30 cellular contexts compared by ENCODE assay signal in the genomic region with DNA sequence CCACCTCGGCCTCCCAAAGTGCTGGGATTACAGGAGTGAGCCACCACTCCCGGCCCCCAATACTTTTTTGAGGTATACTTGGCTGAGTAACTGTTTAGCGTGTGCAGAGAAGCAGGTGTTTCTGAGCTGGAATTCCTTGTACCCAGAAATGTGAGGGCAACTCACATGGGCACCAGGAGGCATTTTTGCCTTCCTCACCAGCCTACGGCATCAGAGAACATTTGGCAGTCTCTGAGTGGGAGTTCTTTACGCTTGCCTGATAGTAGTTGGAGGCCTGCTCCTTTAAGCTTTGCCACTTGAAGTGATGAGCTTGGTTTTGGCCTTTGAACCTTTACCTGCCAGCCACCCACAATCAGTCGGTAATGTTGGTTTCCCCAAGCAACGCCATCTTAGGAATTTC. TPM values are rescaled to one million over a fixed set of nuclear protein-coding genes. Genes with fewer than 3 reads are reported as not detected.
DNase-seq lines count a peak whose midpoint lies in the region; TF ChIP-seq lines count a peak whose summit lies in the region.
"Had no signal": no experiment of that assay in that cellular context is flagged by ENCODE, and none has a peak within 500 bp of the region (broad histone marks: within the 10 kb centered on the region; RNA-seq: fewer than 3 reads in every experiment).

No MANE protein-coding gene starts in this region.

- H3K4me1 Mint-ChIP-seq in chondrocyte (ENCODE audit: low read depth), result peaks cover 37% of the 10 kb centered on the region

- H3K36me3 ChIP-seq in muscle layer of duodenum (ENCODE audit: control insufficient read depth in 1 of 2, insufficient read depth in 2 of 2, low read length in 2 of 2) (no peaks in the 10 kb centered on the region), subcutaneous abdominal adipose tissue (ENCODE audit: control insufficient read depth in 5 of 5, insufficient read depth in 5 of 5, low read length in 5 of 5) (no peaks in the 10 kb centered on the region), breast epithelium (no peaks in the 10 kb centered on the region)
- H3K36me3 ChIP-seq: Peyer's patch had no signal

- H3K4me3 Mint-ChIP-seq in chondrocyte (ENCODE audit: unreplicated experiment), result no peak overlapping the region
- H3K4me3 Mint-ChIP-seq: activated naive CD8-positive, alpha-beta T cell; HFFc6 had no signal

- TF ChIP-seq CTCF in chondrocyte (IDR thresholded peaks at IDR 0.05) (no peak), breast epithelium (IDR thresholded peaks at IDR 0.05) (no peak)

- peak overlapping the region; percentile 19 for H3K27ac ChIP-seq in muscle layer of duodenum (ENCODE audit: low read length)
- peak overlapping the region; percentile 74 for H3K27ac ChIP-seq in subcutaneous abdominal adipose tissue (ENCODE audit: low read depth, low read length)
- H3K27ac ChIP-seq in breast epithelium, result no peak overlapping the region
- H3K27ac ChIP-seq: C4-2B, VCaP had no signal

- H3K27me3 ChIP-seq in muscle layer of duodenum (ENCODE audit: low read depth, low read length) (no peaks in the 10 kb centered on the region), subcutaneous abdominal adipose tissue (ENCODE audit: control insufficient read depth in 5 of 5, insufficient read depth in 4 of 5, low read length in 5 of 5) (no peaks in the 10 kb centered on the region), breast epithelium (no peaks in the 10 kb centered on the region)
- H3K27me3 ChIP-seq: Peyer's patch had no signal

- H3K27me3 Mint-ChIP-seq in chondrocyte (ENCODE audit: low read depth), result no peaks in the 10 kb centered on the region

- intact Hi-C loops in breast epithelium (cut with DNase I; ENCODE audit: low total_unique reads), result no loop called here

- no peak for TF ChIP-seq POLR2A in breast epithelium (IDR thresholded peaks at IDR 0.05)

- H3K9me3 Mint-ChIP-seq in chondrocyte (ENCODE audit: low read depth), result no peaks in the 10 kb centered on the region
- H3K9me3 Mint-ChIP-seq: HFFc6 had no signal

- DNase-seq in NCI-H510A treated with DMSO at 0.1 percent for 48 hours (lab: John Stamatoyannopoulos, UW), result peak; percentile 40
- DNase-seq in NCI-H510A (lab: John Stamatoyannopoulos, UW), result no peak
- no peak for DNase-seq in chondrocyte (ENCODE audit: low spot score)
- no peak for DNase-seq in DMS153 (lab: John Stamatoyannopoulos, UW)
- no peak for DNase-seq in activated naive CD4-positive, alpha-beta T cell treated with Interleukin-2 at 50 U/mL for 16 hours
- DNase-seq in breast epithelium (ENCODE audit: low spot score in 2 of 2), result no peak
- DNase-seq: 8988T; activated CD4-positive, alpha-beta T cell treated with anti-CD3 and anti-CD28 coated beads for 48 hours; activated effector memory CD4-positive, alpha-beta T cell treated with Interleukin-2 at 50 U/mL for 16 hours; COR-L47; DMS79; effector CD8-positive, alpha-beta T cell; HFFc6; NCI-H146; NCI-H774; Peyer's patch; right cardiac atrium; SIG-M5; stimulated activated CD4-positive, alpha-beta T cell treated with anti-CD3 and anti-CD28 coated beads, Interleukin-12 subunit alpha, Interleukin-12 subunit beta, amount 100 ng/mL, for 4 hours; stimulated activated CD4-positive, alpha-beta T cell treated with anti-CD3 and anti-CD28 coated beads, Interleukin-4, amount 100 ng/mL, for 1 hour; SW 1271; T1000; trophoblast cell had no signal

- H3K4me3 ChIP-seq in muscle layer of duodenum (ENCODE audit: low read depth in 1 of 2, low read length in 2 of 2) (no peak overlapping the region), subcutaneous abdominal adipose tissue (ENCODE audit: low read depth in 1 of 5, low read length in 5 of 5) (no peak overlapping the region), breast epithelium (no peak overlapping the region)
- H3K4me3 ChIP-seq: coronary artery, mucosa of descending colon, Peyer's patch had no signal

- peak overlapping the region; percentile 83 for H3K27ac Mint-ChIP-seq in chondrocyte (ENCODE audit: unreplicated experiment)
- H3K27ac Mint-ChIP-seq: activated naive CD8-positive, alpha-beta T cell; HFFc6 had no signal

- H3K4me1 ChIP-seq in muscle layer of duodenum (ENCODE audit: control insufficient read depth in 1 of 2, insufficient read depth in 2 of 2, low read length in 2 of 2) (peaks cover 3 to 7% of the 10 kb centered on the region in 2 donors), subcutaneous abdominal adipose tissue (ENCODE audit: control insufficient read depth in 5 of 5, insufficient read depth in 5 of 5, low read length in 5 of 5) (peaks cover 13 to 53% (median 40%) of the 10 kb centered on the region in 5 donors), breast epithelium (no peaks in the 10 kb centered on the region)

- H3K9ac ChIP-seq in subcutaneous abdominal adipose tissue (ENCODE audit: low read length in 5 of 5), result no peak overlapping the region

- H3K9me3 ChIP-seq in muscle layer of duodenum (ENCODE audit: control insufficient read depth in 1 of 2, low read length in 2 of 2) (no peaks in the 10 kb centered on the region), subcutaneous abdominal adipose tissue (ENCODE audit: control insufficient read depth in 5 of 5, low read length in 5 of 5) (no peaks in the 10 kb centered on the region), breast epithelium (no peaks in the 10 kb centered on the region)
- H3K9me3 ChIP-seq: mucosa of descending colon, Peyer's patch had no signal

- no peaks in the 10 kb centered on the region for H3K36me3 Mint-ChIP-seq in chondrocyte (ENCODE audit: low read depth)
- H3K36me3 Mint-ChIP-seq: activated naive CD8-positive, alpha-beta T cell had no signal

RNA-seq across cellular contexts. Expression of gene PARVB, which starts 9.2 kb away (rescaled TPM):
- total RNA-seq in chondrocyte, result 21.2 to 35.6 TPM (median 33.6 TPM) in 3 replicates
- 10 to 100 TPM; 12.3 to 57.6 (median 21.6) TPM for total RNA-seq in breast epithelium

Comparison
In these comparisons a context has a peak if more than half of its experiments do, and no peak if none do; other contexts are left out.
1. H3K27ac ChIP-seq: peak in muscle layer of duodenum (single experiment) and subcutaneous abdominal adipose tissue (single experiment); none in breast epithelium (0 of 2).